ENCODE assay signal across 1 cellular context in the genomic region with DNA sequence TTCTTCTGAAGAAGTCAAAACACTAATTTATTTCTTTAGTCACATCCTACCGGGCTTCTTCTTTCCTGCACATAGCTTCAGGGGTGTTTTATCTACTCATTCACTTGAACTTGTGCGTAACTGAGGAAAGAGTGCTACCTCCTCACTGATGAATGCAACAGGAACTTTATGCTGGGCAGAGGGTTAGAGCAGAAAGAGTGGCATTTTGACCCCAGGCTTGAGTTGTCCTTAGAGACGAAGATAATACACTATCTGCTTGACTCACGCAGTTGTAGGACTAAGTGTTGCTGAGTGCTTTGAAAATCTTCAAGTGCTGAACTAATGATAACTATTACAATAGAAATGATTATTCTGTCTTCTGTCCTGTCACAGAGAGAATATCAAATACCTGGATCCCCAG.
TF ChIP-seq lines count a peak whose summit lies in the region.

No MANE protein-coding gene starts in this region.

TF ChIP-seq in neural cell, 6 proteins besides CTCF, POLR2A, EP300 and RAD21 (continued from another document):
- TF ChIP-seq, protein P1, sequence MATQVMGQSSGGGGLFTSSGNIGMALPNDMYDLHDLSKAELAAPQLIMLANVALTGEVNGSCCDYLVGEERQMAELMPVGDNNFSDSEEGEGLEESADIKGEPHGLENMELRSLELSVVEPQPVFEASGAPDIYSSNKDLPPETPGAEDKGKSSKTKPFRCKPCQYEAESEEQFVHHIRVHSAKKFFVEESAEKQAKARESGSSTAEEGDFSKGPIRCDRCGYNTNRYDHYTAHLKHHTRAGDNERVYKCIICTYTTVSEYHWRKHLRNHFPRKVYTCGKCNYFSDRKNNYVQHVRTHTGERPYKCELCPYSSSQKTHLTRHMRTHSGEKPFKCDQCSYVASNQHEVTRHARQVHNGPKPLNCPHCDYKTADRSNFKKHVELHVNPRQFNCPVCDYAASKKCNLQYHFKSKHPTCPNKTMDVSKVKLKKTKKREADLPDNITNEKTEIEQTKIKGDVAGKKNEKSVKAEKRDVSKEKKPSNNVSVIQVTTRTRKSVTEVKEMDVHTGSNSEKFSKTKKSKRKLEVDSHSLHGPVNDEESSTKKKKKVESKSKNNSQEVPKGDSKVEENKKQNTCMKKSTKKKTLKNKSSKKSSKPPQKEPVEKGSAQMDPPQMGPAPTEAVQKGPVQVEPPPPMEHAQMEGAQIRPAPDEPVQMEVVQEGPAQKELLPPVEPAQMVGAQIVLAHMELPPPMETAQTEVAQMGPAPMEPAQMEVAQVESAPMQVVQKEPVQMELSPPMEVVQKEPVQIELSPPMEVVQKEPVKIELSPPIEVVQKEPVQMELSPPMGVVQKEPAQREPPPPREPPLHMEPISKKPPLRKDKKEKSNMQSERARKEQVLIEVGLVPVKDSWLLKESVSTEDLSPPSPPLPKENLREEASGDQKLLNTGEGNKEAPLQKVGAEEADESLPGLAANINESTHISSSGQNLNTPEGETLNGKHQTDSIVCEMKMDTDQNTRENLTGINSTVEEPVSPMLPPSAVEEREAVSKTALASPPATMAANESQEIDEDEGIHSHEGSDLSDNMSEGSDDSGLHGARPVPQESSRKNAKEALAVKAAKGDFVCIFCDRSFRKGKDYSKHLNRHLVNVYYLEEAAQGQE (IDR thresholded peaks at IDR 0.05; ENCODE audit: borderline replicate concordance): no peak
- no peak for TF ChIP-seq POLR2AphosphoS5 (IDR thresholded peaks at IDR 0.05)
